In genomic region chr2:67984600-67984999, GRCh38 we compare ENCODE assay signal across 36 cellular contexts.
"Had no signal": no experiment of that assay in that cellular context is flagged by ENCODE, and none has a peak within 500 bp of the region (broad histone marks: within the 10 kb centered on the region; RNA-seq: fewer than 3 reads in every experiment).

No MANE protein-coding gene starts in this region.

- H3K36me3 Mint-ChIP-seq: activated CD4-positive, alpha-beta memory T cell treated with anti-CD3 and anti-CD28 coated beads for 36 hours; activated CD8-positive, alpha-beta memory T cell treated with anti-CD3 and anti-CD28 coated beads, Interleukin-2, amount 10 ng/mL, durations not matched to agents 7 days and 5 days; activated naive CD4-positive, alpha-beta T cell treated with anti-CD3 and anti-CD28 coated beads, Interleukin-2, amount 50 U/mL, for 24 hours; activated naive CD8-positive, alpha-beta T cell treated with anti-CD3 and anti-CD28 coated beads for 36 hours; brain had no signal

- ATAC-seq: activated CD4-positive, alpha-beta T cell treated with anti-CD3 and anti-CD28 coated beads for 36 hours; activated CD8-positive, alpha-beta memory T cell treated with anti-CD3 and anti-CD28 coated beads, Interleukin-2, amount 10 ng/mL, durations not matched to agents 7 days and 5 days; activated CD8-positive, alpha-beta T cell treated with anti-CD3 and anti-CD28 coated beads, Interleukin-2, amount 10 ng/mL, durations not matched to agents 7 days and 5 days; activated naive CD8-positive, alpha-beta T cell treated with anti-CD3 and anti-CD28 coated beads, Interleukin-2, amount 50 U/mL, for 24 hours; effector memory CD8-positive, alpha-beta T cell; esophagus mucosa; foreskin keratinocyte; gastroesophageal sphincter; heart right ventricle; T-helper 17 cell had no signal

- H3K4me1 Mint-ChIP-seq: activated CD4-positive, alpha-beta T cell treated with anti-CD3 and anti-CD28 coated beads for 36 hours; activated CD4-positive, alpha-beta T cell treated with anti-CD3 and anti-CD28 coated beads, Interleukin-2, amount 10 ng/mL, durations not matched to agents 24 days and 14 days; activated CD8-positive, alpha-beta memory T cell treated with anti-CD3 and anti-CD28 coated beads, Interleukin-2, amount 10 ng/mL, durations not matched to agents 7 days and 5 days; activated naive CD4-positive, alpha-beta T cell treated with anti-CD3 and anti-CD28 coated beads, Interleukin-2, amount 50 U/mL, for 24 hours; activated naive CD8-positive, alpha-beta T cell treated with anti-CD3 and anti-CD28 coated beads for 36 hours; activated naive CD8-positive, alpha-beta T cell treated with anti-CD3 and anti-CD28 coated beads, Interleukin-2, amount 50 U/mL, for 24 hours; brain; central memory CD8-positive, alpha-beta T cell; T-helper 17 cell had no signal

- H3K4me1 ChIP-seq: adrenal gland, breast epithelium, foreskin keratinocyte, heart right ventricle had no signal

- H3K4me3 Mint-ChIP-seq: activated CD4-positive, alpha-beta memory T cell treated with anti-CD3 and anti-CD28 coated beads for 36 hours; activated CD4-positive, alpha-beta T cell treated with anti-CD3 and anti-CD28 coated beads for 36 hours; activated CD4-positive, alpha-beta T cell treated with anti-CD3 and anti-CD28 coated beads, Interleukin-2, amount 10 ng/mL, durations not matched to agents 24 days and 14 days; activated CD8-positive, alpha-beta memory T cell treated with anti-CD3 and anti-CD28 coated beads, Interleukin-2, amount 10 ng/mL, durations not matched to agents 7 days and 5 days; activated CD8-positive, alpha-beta T cell treated with anti-CD3 and anti-CD28 coated beads, Interleukin-2, amount 10 ng/mL, durations not matched to agents 7 days and 5 days; activated naive CD4-positive, alpha-beta T cell treated with anti-CD3 and anti-CD28 coated beads for 36 hours; activated naive CD4-positive, alpha-beta T cell treated with anti-CD3 and anti-CD28 coated beads, Interleukin-2, amount 50 U/mL, for 24 hours; activated naive CD8-positive, alpha-beta T cell treated with anti-CD3 and anti-CD28 coated beads for 36 hours; activated naive CD8-positive, alpha-beta T cell treated with anti-CD3 and anti-CD28 coated beads, Interleukin-2, amount 50 U/mL, for 24 hours; activated T-helper 1 cell treated with anti-CD3 and anti-CD28 coated beads, Interleukin-12 subunit alpha, Interleukin-12 subunit beta, Interleukin-2, Interleukin-4 antibody, amounts not matched to agents 30 ng/mL and 10 ng/mL and 1 ng/mL, durations not matched to agents 14 hours and 24 hours and 36 hours; brain; central memory CD8-positive, alpha-beta T cell; dendritic cell treated with granulocyte-macrophage colony-stimulating factor and Interleukin-4, amounts not matched to agents 40 ng/mL and 50 ng/mL, for 4 days; effector memory CD8-positive, alpha-beta T cell; T-helper 17 cell; T-helper 2 cell treated with Interferon-gamma antibody and Interleukin-4, amounts not matched to agents 5 μg/mL and 100 μg/mL, for 36 hours had no signal

- H3K4me2 ChIP-seq: hepatocyte had no signal

- H3K27me3 ChIP-seq: adrenal gland, breast epithelium, foreskin keratinocyte, gastroesophageal sphincter, hepatocyte had no signal

- H3K36me3 ChIP-seq: adrenal gland, breast epithelium, gastroesophageal sphincter, heart right ventricle had no signal

- H3K27ac ChIP-seq: adrenal gland, breast epithelium, coronary artery, foreskin keratinocyte, gastroesophageal sphincter, heart right ventricle, hepatocyte had no signal

- DNase-seq: activated CD4-positive, alpha-beta memory T cell treated with anti-CD3 and anti-CD28 coated beads for 36 hours; activated CD4-positive, alpha-beta T cell treated with anti-CD3 and anti-CD28 coated beads for 36 hours; activated CD4-positive, alpha-beta T cell treated with anti-CD3 and anti-CD28 coated beads, Interleukin-2, amount 10 ng/mL, durations not matched to agents 24 days and 14 days; activated CD4-positive, CD25-positive, alpha-beta regulatory T cell; activated CD4-positive, CD25-positive, alpha-beta regulatory T cell treated with anti-CD3 and anti-CD28 coated beads, Interleukin-2, amount 50 U/mL, for 72 hours; activated CD8-positive, alpha-beta memory T cell treated with anti-CD3 and anti-CD28 coated beads, Interleukin-2, amount 10 ng/mL, durations not matched to agents 7 days and 5 days; activated CD8-positive, alpha-beta memory T cell treated with anti-CD3 and anti-CD28 coated beads, Interleukin-2, amount 50 U/mL, for 4 hours; activated CD8-positive, alpha-beta T cell treated with anti-CD3 and anti-CD28 coated beads, Interleukin-2, amount 10 ng/mL, durations not matched to agents 7 days and 5 days; activated effector memory CD4-positive, alpha-beta T cell treated with anti-CD3 and anti-CD28 coated beads, Interleukin-2, amount 50 U/mL, for 16 hours; activated naive CD4-positive, alpha-beta T cell treated with anti-CD3 and anti-CD28 coated beads for 36 hours; activated naive CD8-positive, alpha-beta T cell treated with anti-CD3 and anti-CD28 coated beads for 36 hours; activated naive CD8-positive, alpha-beta T cell treated with anti-CD3 and anti-CD28 coated beads, Interleukin-2, amount 50 U/mL, for 24 hours; activated T-cell treated with anti-CD3 and anti-CD28 coated beads, Interleukin-2, amount 50 U/mL, for 1 hour; activated T-cell treated with anti-CD3 and anti-CD28 coated beads, Interleukin-2, amount 50 U/mL, for 48 hours; adrenal gland; amygdala; aorta; effector CD4-positive, alpha-beta T cell; effector memory CD8-positive, alpha-beta T cell; foreskin keratinocyte; heart right ventricle; T-helper 1 cell; T-helper 17 cell; T1000 had no signal

- H3K9me3 Mint-ChIP-seq: activated CD4-positive, alpha-beta memory T cell treated with anti-CD3 and anti-CD28 coated beads for 36 hours; activated CD4-positive, alpha-beta T cell treated with anti-CD3 and anti-CD28 coated beads, Interleukin-2, amount 10 ng/mL, durations not matched to agents 24 days and 14 days; activated naive CD4-positive, alpha-beta T cell treated with anti-CD3 and anti-CD28 coated beads for 36 hours; activated naive CD4-positive, alpha-beta T cell treated with anti-CD3 and anti-CD28 coated beads, Interleukin-2, amount 50 U/mL, for 24 hours; activated naive CD8-positive, alpha-beta T cell treated with anti-CD3 and anti-CD28 coated beads, Interleukin-2, amount 50 U/mL, for 24 hours; activated T-helper 1 cell treated with anti-CD3 and anti-CD28 coated beads, Interleukin-12 subunit alpha, Interleukin-12 subunit beta, Interleukin-2, Interleukin-4 antibody, amounts not matched to agents 30 ng/mL and 10 ng/mL and 1 ng/mL, durations not matched to agents 14 hours and 24 hours and 36 hours; activated T-helper 2 cell treated with anti-CD3 and anti-CD28 coated beads, Interferon-gamma antibody, Interleukin-2, Interleukin-4, amounts not matched to agents 10 μg/mL and 5 μg/mL and 100 μg/mL, durations not matched to agents 14 hours and 24 hours and 36 hours; central memory CD8-positive, alpha-beta T cell; dendritic cell treated with granulocyte-macrophage colony-stimulating factor and Interleukin-4, amounts not matched to agents 40 ng/mL and 50 ng/mL, for 4 days; effector memory CD8-positive, alpha-beta T cell; T-helper 2 cell treated with Interferon-gamma antibody and Interleukin-4, amounts not matched to agents 5 μg/mL and 100 μg/mL, for 36 hours had no signal

- H3K27me3 Mint-ChIP-seq: activated CD4-positive, alpha-beta T cell treated with anti-CD3 and anti-CD28 coated beads, Interleukin-2, amount 10 ng/mL, durations not matched to agents 24 days and 14 days had no signal

- H3K9me3 ChIP-seq: adrenal gland had no signal

- H2AFZ ChIP-seq: hepatocyte had no signal

- H3K27ac Mint-ChIP-seq: activated CD4-positive, alpha-beta memory T cell treated with anti-CD3 and anti-CD28 coated beads for 36 hours; activated CD4-positive, alpha-beta T cell treated with anti-CD3 and anti-CD28 coated beads for 36 hours; activated CD4-positive, alpha-beta T cell treated with anti-CD3 and anti-CD28 coated beads, Interleukin-2, amount 10 ng/mL, durations not matched to agents 24 days and 14 days; activated CD8-positive, alpha-beta memory T cell treated with anti-CD3 and anti-CD28 coated beads, Interleukin-2, amount 10 ng/mL, durations not matched to agents 7 days and 5 days; activated CD8-positive, alpha-beta T cell treated with anti-CD3 and anti-CD28 coated beads, Interleukin-2, amount 10 ng/mL, durations not matched to agents 7 days and 5 days; activated naive CD4-positive, alpha-beta T cell treated with anti-CD3 and anti-CD28 coated beads for 36 hours; activated naive CD4-positive, alpha-beta T cell treated with anti-CD3 and anti-CD28 coated beads, Interleukin-2, amount 50 U/mL, for 24 hours; activated naive CD8-positive, alpha-beta T cell treated with anti-CD3 and anti-CD28 coated beads for 36 hours; activated naive CD8-positive, alpha-beta T cell treated with anti-CD3 and anti-CD28 coated beads, Interleukin-2, amount 50 U/mL, for 24 hours; activated T-helper 1 cell treated with anti-CD3 and anti-CD28 coated beads, Interleukin-12 subunit alpha, Interleukin-12 subunit beta, Interleukin-2, Interleukin-4 antibody, amounts not matched to agents 30 ng/mL and 10 ng/mL and 1 ng/mL, durations not matched to agents 14 hours and 24 hours and 36 hours; activated T-helper 2 cell treated with anti-CD3 and anti-CD28 coated beads, Interferon-gamma antibody, Interleukin-2, Interleukin-4, amounts not matched to agents 10 μg/mL and 5 μg/mL and 100 μg/mL, durations not matched to agents 14 hours and 24 hours and 36 hours; brain; dendritic cell treated with granulocyte-macrophage colony-stimulating factor and Interleukin-4, amounts not matched to agents 40 ng/mL and 50 ng/mL, for 4 days; effector memory CD8-positive, alpha-beta T cell; T-helper 17 cell; T-helper 2 cell treated with Interferon-gamma antibody and Interleukin-4, amounts not matched to agents 5 μg/mL and 100 μg/mL, for 36 hours had no signal

- H3K4me3 ChIP-seq: adrenal gland, breast epithelium, coronary artery, gastroesophageal sphincter, heart right ventricle, hepatocyte had no signal

- H3K79me2 ChIP-seq: hepatocyte had no signal
